ENCODE assay signal across 13 cellular contexts in the genomic region with DNA sequence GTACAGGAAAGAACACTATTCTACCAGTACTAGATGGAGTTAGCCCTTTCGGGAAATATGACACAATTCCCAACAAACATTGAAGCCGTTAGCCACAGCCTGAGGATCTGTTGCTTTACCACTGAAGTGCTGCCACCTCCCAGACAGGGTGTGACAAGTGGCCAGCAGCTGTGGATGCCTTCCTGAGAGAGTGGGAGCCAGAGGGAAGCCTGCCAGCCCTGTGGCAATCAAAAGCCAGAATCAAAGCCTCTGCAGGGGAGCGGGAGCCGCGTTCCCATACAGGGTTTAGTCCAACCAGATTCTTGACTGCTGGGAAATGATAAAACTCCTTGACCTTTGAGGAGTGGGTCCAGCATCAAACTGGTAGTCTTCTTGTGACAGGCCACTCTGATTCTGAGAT. TPM values are rescaled to one million over a fixed set of nuclear protein-coding genes. Genes with fewer than 3 reads are reported as not detected.
DNase-seq lines count a peak whose midpoint lies in the region; ATAC-seq and TF ChIP-seq lines count a peak whose summit lies in the region.
"Had no signal": no experiment of that assay in that cellular context is flagged by ENCODE, and none has a peak within 500 bp of the region (broad histone marks: within the 10 kb centered on the region; RNA-seq: fewer than 3 reads in every experiment).

No MANE protein-coding gene starts in this region.

- H3K79me2 ChIP-seq in osteoblast (ENCODE audit: insufficient read depth, low read length): no peaks in the 10 kb centered on the region

- TF ChIP-seq CTCF in astrocyte of the spinal cord (IDR thresholded peaks at IDR 0.05; ENCODE audit: low read depth, low read length) (no peak), osteoblast (IDR thresholded peaks at IDR 0.05; ENCODE audit: extremely low read depth, low read depth, low read length) (no peak)

- peaks cover 1% of the 10 kb centered on the region for H3K36me3 ChIP-seq in osteoblast (ENCODE audit: insufficient read depth, low read length)

- in situ Hi-C loops in astrocyte of the spinal cord (cut with HindIII; ENCODE audit: low sequenced_read_pairs): no loop called here

- H3K4me2 ChIP-seq in osteoblast (ENCODE audit: insufficient read depth, low read length): peak overlapping the region; percentile 15

- no peaks in the 10 kb centered on the region for H3K9me3 ChIP-seq in osteoblast (ENCODE audit: low read depth, low read length)

- ATAC-seq in HG03469 (IDR thresholded peaks at IDR 0.05; ENCODE audit: unreplicated experiment) (no peak), HG03521 (IDR thresholded peaks at IDR 0.05; ENCODE audit: unreplicated experiment) (no peak)
- ATAC-seq: activated CD8-positive, alpha-beta memory T cell treated with anti-CD3 and anti-CD28 coated beads, Interleukin-2, amount 10 ng/mL, durations not matched to agents 7 days and 5 days; naive thymus-derived CD8-positive, alpha-beta T cell; sciatic nerve had no signal

- H3K4me1 ChIP-seq in osteoblast (ENCODE audit: insufficient read depth, low read length): peaks cover 42% of the 10 kb centered on the region

- H3K27me3 ChIP-seq in osteoblast (ENCODE audit: insufficient read depth, low read length): no peaks in the 10 kb centered on the region

- H4K20me1 ChIP-seq in osteoblast (ENCODE audit: insufficient read depth, low read length): no peaks in the 10 kb centered on the region

- H2AFZ ChIP-seq in osteoblast (ENCODE audit: low read length): peak overlapping the region; percentile 59

- no peak overlapping the region for H3K4me3 ChIP-seq in astrocyte of the spinal cord (ENCODE audit: low read depth, low read length)
- peak overlapping the region; percentile 6 for H3K4me3 ChIP-seq in osteoblast (ENCODE audit: insufficient read depth, low read length)

- DNase-seq in DMS53 treated with DMSO at 0.1 percent for 48 hours (lab: John Stamatoyannopoulos, UW; ENCODE audit: unreplicated experiment): peak; percentile 17
- DNase-seq in NCI-H2029 (lab: John Stamatoyannopoulos, UW): peak; percentile 83
- peak; percentile 49 for DNase-seq in astrocyte of the spinal cord (ENCODE audit: low read depth, low spot score)
- no peak for DNase-seq in osteoblast (ENCODE audit: insufficient read length, low spot score, missing footprints)
- DNase-seq in stimulated activated naive CD4-positive, alpha-beta T cell (lab: John Stamatoyannopoulos, UW): no peak
- DNase-seq: activated CD8-positive, alpha-beta memory T cell treated with anti-CD3 and anti-CD28 coated beads, Interleukin-2, amount 10 ng/mL, durations not matched to agents 7 days and 5 days; activated naive CD4-positive, alpha-beta T cell treated with anti-CD3 and anti-CD28 coated beads for 36 hours; Calu3; naive thymus-derived CD8-positive, alpha-beta T cell; WERI-Rb-1 had no signal

- H3K27ac ChIP-seq in osteoblast (ENCODE audit: low read depth, low read length): no peak overlapping the region
- H3K27ac ChIP-seq: WERI-Rb-1 had no signal

RNA-seq across cellular contexts. Expression of a gene that starts 38.0 kb away (rescaled TPM):
- total RNA-seq in osteoblast: 24.8 and 27.9 TPM in 2 replicates

RNA-seq across cellular contexts. Expression of a gene that starts 38.3 kb away (rescaled TPM):
- total RNA-seq in osteoblast: 44.2 and 50.3 TPM in 2 replicates

Comparison
In these comparisons a context has a peak if more than half of its experiments do, and no peak if none do; other contexts are left out.
1. DNase-seq: peak in DMS53 treated with DMSO at 0.1 percent for 48 hours (single experiment), NCI-H2029 (single experiment) and astrocyte of the spinal cord (single experiment); none in osteoblast (single experiment) and stimulated activated naive CD4-positive, alpha-beta T cell (0 of 6).